Comparison of ENCODE assay signal across 31 cellular contexts in the genomic region with DNA sequence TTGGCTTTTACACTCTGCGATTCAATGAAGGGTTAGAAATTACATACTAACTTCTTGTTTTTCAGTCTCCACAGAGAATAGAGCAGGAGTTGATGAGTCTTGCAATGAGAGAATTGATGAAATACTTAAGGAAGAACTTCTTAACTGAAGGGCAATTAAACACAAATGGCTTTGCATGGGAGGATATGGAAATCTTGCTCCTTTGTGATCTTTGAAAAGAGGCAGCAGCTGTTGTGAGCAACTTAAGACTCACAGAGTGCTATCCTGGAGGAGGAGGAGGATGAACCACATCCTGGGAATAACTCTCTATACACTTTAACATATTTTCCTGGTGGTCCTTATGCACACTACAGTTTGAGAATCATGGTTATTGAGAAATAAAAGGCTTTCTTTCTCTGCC.
"Had no signal": no experiment of that assay in that cellular context is flagged by ENCODE, and none has a peak within 500 bp of the region (broad histone marks: within the 10 kb centered on the region; RNA-seq: fewer than 3 reads in every experiment).

No MANE protein-coding gene starts in this region.

- H3K27me3 ChIP-seq: adrenal gland, ascending aorta, brain microvascular endothelial cell, foreskin keratinocyte, hepatocyte, right lobe of liver, transverse colon had no signal

- H3K4me3 Mint-ChIP-seq: activated B cell treated with CpG ODN at 0.5 μM for 24 hours; activated naive CD8-positive, alpha-beta T cell; activated T-cell treated with anti-CD3 and anti-CD28 coated beads, Interleukin-2, amount 50 U/mL, for 4 hours; memory B cell; nephron; stimulated activated memory B cell treated with anti-CD40 and anti-IgM and Interleukin-4, amounts not matched to agents 10 μg/mL and 1 μg/mL and 100 μg/mL, for 72 hours had no signal

- H3K79me2 ChIP-seq: hepatocyte, parathyroid adenoma had no signal

- H3K27me3 Mint-ChIP-seq: activated B cell treated with CpG ODN at 0.5 μM for 24 hours had no signal

- H3K4me3 ChIP-seq: adrenal gland, ascending aorta, hepatocyte, right lobe of liver, transverse colon had no signal

- H3K4me1 Mint-ChIP-seq: activated B cell treated with CpG ODN at 0.5 μM for 24 hours; memory B cell; stimulated activated memory B cell treated with anti-CD40 and anti-IgM and Interleukin-4, amounts not matched to agents 10 μg/mL and 1 μg/mL and 100 μg/mL, for 72 hours had no signal

- H2AFZ ChIP-seq: hepatocyte, parathyroid adenoma had no signal

- H3K4me2 ChIP-seq: hepatocyte had no signal

- H3K9ac ChIP-seq: parathyroid adenoma had no signal

- FAIRE-seq: small intestine, urothelium cell line had no signal

- H3K36me3 Mint-ChIP-seq: activated naive CD8-positive, alpha-beta T cell; memory B cell; stimulated activated memory B cell treated with anti-CD40 and anti-IgM and Interleukin-4, amounts not matched to agents 10 μg/mL and 1 μg/mL and 100 μg/mL, for 72 hours had no signal

- H3K4me1 ChIP-seq: adrenal gland, ascending aorta, foreskin keratinocyte, right lobe of liver, transverse colon had no signal

- ATAC-seq: activated T-cell treated with anti-CD3 and anti-CD28 coated beads, Interleukin-2, amount 50 U/mL, for 4 hours; foreskin keratinocyte; left colon; right lobe of liver; stimulated activated memory B cell treated with anti-CD40 and anti-IgM and Interleukin-4, amounts not matched to agents 10 μg/mL and 1 μg/mL and 100 μg/mL, for 72 hours had no signal

- H3K9me3 Mint-ChIP-seq: activated B cell treated with CpG ODN at 0.5 μM for 24 hours; activated T-cell treated with anti-CD3 and anti-CD28 coated beads, Interleukin-2, amount 50 U/mL, for 4 hours; activated T-helper 2 cell treated with anti-CD3 and anti-CD28 coated beads, Interferon-gamma antibody, Interleukin-2, Interleukin-4, amounts not matched to agents 10 μg/mL and 5 μg/mL and 100 μg/mL, durations not matched to agents 14 hours and 24 hours and 36 hours; memory B cell; nephron; stimulated activated memory B cell treated with anti-CD40 and anti-IgM and Interleukin-4, amounts not matched to agents 10 μg/mL and 1 μg/mL and 100 μg/mL, for 72 hours had no signal

- H3K27ac Mint-ChIP-seq: activated B cell treated with CpG ODN at 0.5 μM for 24 hours; activated naive CD8-positive, alpha-beta T cell; activated T-helper 2 cell treated with anti-CD3 and anti-CD28 coated beads, Interferon-gamma antibody, Interleukin-2, Interleukin-4, amounts not matched to agents 10 μg/mL and 5 μg/mL and 100 μg/mL, durations not matched to agents 14 hours and 24 hours and 36 hours; memory B cell; stimulated activated memory B cell treated with anti-CD40 and anti-IgM and Interleukin-4, amounts not matched to agents 10 μg/mL and 1 μg/mL and 100 μg/mL, for 72 hours had no signal

- H3K27ac ChIP-seq: adrenal gland, ascending aorta, brain microvascular endothelial cell, foreskin keratinocyte, hepatocyte, parathyroid adenoma, right lobe of liver, transverse colon had no signal

- H3K36me3 ChIP-seq: adrenal gland, ascending aorta, brain microvascular endothelial cell, right lobe of liver, transverse colon had no signal

- H3K9me3 ChIP-seq: adrenal gland, ascending aorta, right lobe of liver, transverse colon had no signal

- DNase-seq: activated B cell treated with CpG ODN at 0.5 μM for 24 hours; activated CD4-positive, alpha-beta T cell treated with anti-CD3 and anti-CD28 coated beads for 4 hours; activated CD4-positive, alpha-beta T cell treated with anti-CD3 and anti-CD28 coated beads, Interleukin-2, amount 50 U/mL, for 48 hours; activated CD8-positive, alpha-beta memory T cell treated with anti-CD3 and anti-CD28 coated beads, Interleukin-2, amount 50 U/mL, for 48 hours; activated naive CD4-positive, alpha-beta T cell; activated T-cell treated with anti-CD3 and anti-CD28 coated beads, Interleukin-2, amount 50 U/mL, for 4 hours; adrenal gland; brain microvascular endothelial cell; central memory CD4-positive, alpha-beta T cell; dermis blood vessel endothelial cell; effector CD8-positive, alpha-beta T cell; erythroblast; foreskin keratinocyte; glutamatergic neuron; islet precursor cell; left colon; nucleus accumbens; right lobe of liver; small intestine; stimulated activated CD4-positive, alpha-beta T cell treated with anti-CD3 and anti-CD28 coated beads, Interleukin-2, amount 100 ng/mL, for 24 hours; T-helper 9 cell; transverse colon had no signal
